Comparison of ENCODE assay signal across 1 cellular context in genomic region chr22:20810645-20811044, GRCh38.
TF ChIP-seq lines count a peak whose summit lies in the region.

No MANE protein-coding gene starts in this region.

TF ChIP-seq in HepG2, 621 proteins besides CTCF, POLR2A, EP300 and RAD21:
- TF ChIP-seq ZNF569 (CRISPR knock-in tag; IDR thresholded peaks at IDR 0.05; ENCODE audit: borderline replicate concordance): no peak
- TF ChIP-seq JUND (CRISPR knock-in tag; IDR thresholded peaks at IDR 0.05): no peak
- TF ChIP-seq POGZ (CRISPR knock-in tag; IDR thresholded peaks at IDR 0.05): no peak
- no peak for TF ChIP-seq ZNF878 (CRISPR knock-in tag; IDR thresholded peaks at IDR 0.05)
- TF ChIP-seq, protein P1, sequence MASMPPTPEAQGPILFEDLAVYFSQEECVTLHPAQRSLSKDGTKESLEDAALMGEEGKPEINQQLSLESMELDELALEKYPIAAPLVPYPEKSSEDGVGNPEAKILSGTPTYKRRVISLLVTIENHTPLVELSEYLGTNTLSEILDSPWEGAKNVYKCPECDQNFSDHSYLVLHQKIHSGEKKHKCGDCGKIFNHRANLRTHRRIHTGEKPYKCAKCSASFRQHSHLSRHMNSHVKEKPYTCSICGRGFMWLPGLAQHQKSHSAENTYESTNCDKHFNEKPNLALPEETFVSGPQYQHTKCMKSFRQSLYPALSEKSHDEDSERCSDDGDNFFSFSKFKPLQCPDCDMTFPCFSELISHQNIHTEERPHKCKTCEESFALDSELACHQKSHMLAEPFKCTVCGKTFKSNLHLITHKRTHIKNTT (CRISPR knock-in tag; IDR thresholded peaks at IDR 0.05): no peak
- no peak for TF ChIP-seq ISX (CRISPR knock-in tag; conservative IDR thresholded peaks at IDR 0.05)
- TF ChIP-seq EHMT2 (IDR thresholded peaks at IDR 0.05; ENCODE audit: borderline replicate concordance, low read depth, low read length): no peak
- TF ChIP-seq GATAD2A (CRISPR knock-in tag; IDR thresholded peaks at IDR 0.05): no peak
- TF ChIP-seq ZNF549 (CRISPR knock-in tag; IDR thresholded peaks at IDR 0.05): no peak
- TF ChIP-seq HDAC6 (IDR thresholded peaks at IDR 0.05; ENCODE audit: low read depth, low read length): no peak
- no peak for TF ChIP-seq TEAD3 (CRISPR knock-in tag; optimal IDR thresholded peaks at IDR 0.05; ENCODE audit: borderline replicate concordance)
- no peak for TF ChIP-seq GPN1 (CRISPR knock-in tag; IDR thresholded peaks at IDR 0.05; ENCODE audit: borderline replicate concordance)
- TF ChIP-seq ETV5 (CRISPR knock-in tag; IDR thresholded peaks at IDR 0.05; ENCODE audit: borderline replicate concordance): no peak
- TF ChIP-seq ZNF737 (CRISPR knock-in tag; IDR thresholded peaks at IDR 0.05; ENCODE audit: borderline replicate concordance): no peak
- no peak for TF ChIP-seq SMAD1 (CRISPR knock-in tag; IDR thresholded peaks at IDR 0.05; ENCODE audit: borderline replicate concordance, low read depth)
- TF ChIP-seq, protein P2, sequence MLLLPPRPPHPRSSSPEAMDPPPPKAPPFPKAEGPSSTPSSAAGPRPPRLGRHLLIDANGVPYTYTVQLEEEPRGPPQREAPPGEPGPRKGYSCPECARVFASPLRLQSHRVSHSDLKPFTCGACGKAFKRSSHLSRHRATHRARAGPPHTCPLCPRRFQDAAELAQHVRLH (CRISPR knock-in tag; IDR thresholded peaks at IDR 0.05; ENCODE audit: borderline replicate concordance, low read depth): no peak
- TF ChIP-seq ARNT (IDR thresholded peaks at IDR 0.05): no peak
- TF ChIP-seq RXRB (CRISPR knock-in tag; IDR thresholded peaks at IDR 0.05; ENCODE audit: borderline replicate concordance): no peak
- no peak for TF ChIP-seq TCF7 (IDR thresholded peaks at IDR 0.05; ENCODE audit: low read depth)
- no peak for TF ChIP-seq PAWR (CRISPR knock-in tag; IDR thresholded peaks at IDR 0.05; ENCODE audit: borderline replicate concordance)
TF ChIP-seq in HepG2: peak in this region for 0.
